In the genomic region with DNA sequence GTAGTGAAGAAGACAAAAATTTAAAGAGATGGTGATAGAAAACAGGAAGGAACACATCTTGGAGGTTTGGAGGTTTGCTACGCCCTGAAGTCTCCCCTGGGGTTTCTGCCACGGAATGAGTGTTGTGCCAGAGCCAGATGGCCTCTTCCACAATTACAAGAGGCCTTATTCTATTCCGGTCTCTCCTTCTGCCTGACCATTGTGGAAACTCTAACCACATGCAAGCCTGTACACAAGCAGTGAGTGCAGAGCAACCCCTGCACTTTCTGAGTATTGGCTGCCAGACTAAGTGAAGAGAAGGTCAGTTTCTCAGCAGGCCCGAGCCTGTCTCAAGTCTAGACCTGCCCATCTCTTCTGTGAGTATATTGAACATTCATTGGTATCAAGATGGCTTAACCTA, we compare ENCODE assay signal across 11 cellular contexts. TPM values are rescaled to one million over a fixed set of nuclear protein-coding genes. Genes with fewer than 3 reads are reported as not detected.
DNase-seq lines count a peak whose midpoint lies in the region; ATAC-seq, FAIRE-seq and TF ChIP-seq lines count a peak whose summit lies in the region.
"Had no signal": no experiment of that assay in that cellular context is flagged by ENCODE, and none has a peak within 500 bp of the region (broad histone marks: within the 10 kb centered on the region; RNA-seq: fewer than 3 reads in every experiment).

No MANE protein-coding gene starts in this region.

- no peaks in the 10 kb centered on the region for H3K27me3 Mint-ChIP-seq in natural killer cell (ENCODE audit: low read depth in 2 of 2)

- peaks cover 0 to 3% of the 10 kb centered on the region in 2 donors for H3K9me3 Mint-ChIP-seq in natural killer cell

- FAIRE-seq in keratinocyte (lab: Jason Lieb, UNC): peak; percentile 82
- FAIRE-seq: D721Med had no signal

- intact Hi-C loops in A673 (cut with micrococcal nuclease; ENCODE audit: unreplicated experiment): no loop called here
- intact Hi-C loops in natural killer cell (cut with micrococcal nuclease): no loop called here

- POLR2A ChIA-PET in A673 (lab: Charles Lee; ENCODE audit: low non-redundant PET): no interaction called here

- H3K36me3 Mint-ChIP-seq in natural killer cell: no peaks in the 10 kb centered on the region

- ATAC-seq in GM18907 (IDR thresholded peaks at IDR 0.05; ENCODE audit: unreplicated experiment): peak; percentile 63
- ATAC-seq in HG03103 (IDR thresholded peaks at IDR 0.05; ENCODE audit: low read depth, unreplicated experiment): peak; percentile 37
- ATAC-seq in natural killer cell: no peak

- CTCF ChIA-PET in A673 (lab: Charles Lee): no interaction called here

- no peaks in the 10 kb centered on the region for H4K20me1 ChIP-seq in keratinocyte (ENCODE audit: control insufficient read depth, extremely low read depth, insufficient read depth, low read length)

- H3K36me3 ChIP-seq in keratinocyte (ENCODE audit: control insufficient read depth in 2 of 2, extremely low read depth in 1 of 2, insufficient read depth in 2 of 2, low read length in 2 of 2) (no peaks in the 10 kb centered on the region), A673 (ENCODE audit: insufficient read depth, low read length, poor library complexity, severe bottlenecking) (no peaks in the 10 kb centered on the region)
- H3K36me3 ChIP-seq: SJCRH30 had no signal

- TF ChIP-seq CTCF in keratinocyte (optimal IDR thresholded peaks at IDR 0.05 in 1 of 3, IDR thresholded peaks at IDR 0.05 in 1 of 3, conservative IDR thresholded peaks at IDR 0.05 in 1 of 3; ENCODE audit: extremely low read depth in 1 of 3, insufficient read depth in 2 of 3, low read length in 3 of 3) (no peak), A673 (conservative IDR thresholded peaks at IDR 0.05; ENCODE audit: low read depth, low read length) (no peak), natural killer cell (IDR thresholded peaks at IDR 0.05) (no peak)

- peak overlapping the region; percentile 88 for H2AFZ ChIP-seq in keratinocyte (ENCODE audit: control insufficient read depth, low read length)

- no peaks in the 10 kb centered on the region for H3K79me2 ChIP-seq in keratinocyte (ENCODE audit: control insufficient read depth, insufficient read depth, low read length)

- peak overlapping the region; percentile 23 for H3K4me2 ChIP-seq in keratinocyte (ENCODE audit: control insufficient read depth, extremely low read depth, insufficient read depth, low read depth, low read length)

- H3K4me3 ChIP-seq in keratinocyte (ENCODE audit: control insufficient read depth in 2 of 3, extremely low read depth in 1 of 3, insufficient read depth in 2 of 3, low read depth in 1 of 3, low read length in 3 of 3) (no peak overlapping the region), A673 (ENCODE audit: low read depth, low read length, poor library complexity, severe bottlenecking) (no peak overlapping the region)
- H3K4me3 ChIP-seq: coronary artery, SJCRH30 had no signal

- H3K9me3 ChIP-seq in keratinocyte (ENCODE audit: control insufficient read depth, low read depth, low read length): no peaks in the 10 kb centered on the region
- no peaks in the 10 kb centered on the region for H3K9me3 ChIP-seq in A673 (ENCODE audit: low read depth, low read length, poor library complexity, severe bottlenecking)
- H3K9me3 ChIP-seq: SJCRH30 had no signal

- H3K4me1 ChIP-seq in keratinocyte (ENCODE audit: control insufficient read depth, extremely low read depth, insufficient read depth, low read length) (peaks cover 43% of the 10 kb centered on the region), A673 (ENCODE audit: insufficient read depth, low read length, poor library complexity, severe bottlenecking) (no peaks in the 10 kb centered on the region)

- H3K27ac ChIP-seq in keratinocyte (ENCODE audit: control insufficient read depth, insufficient read depth, low read length) (peak overlapping the region; percentile 39), A673 (ENCODE audit: low read depth, low read length, poor library complexity, severe bottlenecking) (no peak overlapping the region)
- H3K27ac ChIP-seq: SJCRH30 had no signal

- no peak overlapping the region for H3K27ac Mint-ChIP-seq in natural killer cell

- H3K9me1 ChIP-seq in keratinocyte (ENCODE audit: control insufficient read depth, extremely low read depth, insufficient read depth, low read length): no peaks in the 10 kb centered on the region

- H3K4me1 Mint-ChIP-seq in natural killer cell: peaks cover 16 to 20% of the 10 kb centered on the region in 2 donors

- dilution Hi-C loops in keratinocyte (cut with MboI; ENCODE audit: extremely low pct_ligation_motif_present, low sequenced_read_pairs): no loop called here

- no TSS peak for BruUV-seq in A673 (replicated peaks; lab: Mats Ljungman, UMichigan)

- H3K27me3 ChIP-seq in keratinocyte (ENCODE audit: control insufficient read depth, extremely low read depth, insufficient read depth, low read length): no peaks in the 10 kb centered on the region
- no peaks in the 10 kb centered on the region for H3K27me3 ChIP-seq in A673 (replicated peaks; ENCODE audit: insufficient read depth, low read depth, low read length, poor library complexity)
- H3K27me3 ChIP-seq: SJCRH30 had no signal

- H3K9ac ChIP-seq in keratinocyte (ENCODE audit: control insufficient read depth, extremely low read depth, insufficient read depth, low read length): no peak overlapping the region

- H3K4me3 Mint-ChIP-seq in natural killer cell: no peak overlapping the region

- DNase-seq in SKM-1 treated with dmso at 0.1 percent for 144 hours (lab: John Stamatoyannopoulos, UW; ENCODE audit: unreplicated experiment) (peak; percentile 87), keratinocyte (ENCODE audit: low read depth, low spot score) (no peak), A673 (ENCODE audit: low spot score) (no peak), NCI-H2196 treated with DMSO at 0.1 percent for 48 hours (lab: John Stamatoyannopoulos, UW; ENCODE audit: unreplicated experiment) (no peak), natural killer cell (no peak), HT-29 (ENCODE audit: low spot score) (no peak)

RNA-seq across cellular contexts. Expression of gene MYO1B, which starts 22.7 kb away (rescaled TPM):
- polyA plus RNA-seq in keratinocyte: 178 to 277 TPM (median 204 TPM) in 3 replicates
- polyA plus RNA-seq in keratinocyte (2011; ENCODE audit: low read depth): 98.6 TPM
- polyA plus RNA-seq in keratinocyte (2011; cell fraction: cytosol; rRNA removed): 119 and 264 TPM in 2 replicates
- 200 and 258 TPM in 2 replicates for polyA plus RNA-seq in keratinocyte (2011; cell fraction: nucleus; rRNA removed)
- polyA plus RNA-seq in keratinocyte (2012; ENCODE audit: low replicate concordance): 82.0 and 167 TPM in 2 replicates
- polyA minus RNA-seq in keratinocyte: 89.3 to 345 TPM (median 245 TPM) in 3 replicates
- 288 TPM for polyA minus RNA-seq in keratinocyte (2011; cell fraction: cytosol; rRNA and poly(A)+ RNA removed)
- polyA minus RNA-seq in keratinocyte (2011; cell fraction: nucleus; rRNA and poly(A)+ RNA removed): 261 and 560 TPM in 2 replicates
- total RNA-seq in A673 (2021) (37.8 and 48.3 TPM in 2 replicates), natural killer cell (under 1 TPM; 0.21 to 0.80 (median 0.29) TPM)
- total RNA-seq in HT-29 (2014; rRNA removed; shearing (Covaris generic)): 2.0 and 2.5 TPM in 2 replicates

Comparison
In these comparisons a context has a peak if more than half of its experiments do, and no peak if none do; other contexts are left out.
1. ATAC-seq: peak in GM18907 (single experiment) and HG03103 (single experiment); none in natural killer cell (0 of 3).
2. RNA of gene MYO1B, which starts 22.7 kb away (total RNA-seq): 37.8 to 48.3 TPM in A673; 2.0 to 2.5 TPM in HT-29 and 0.21 to 0.80 TPM in natural killer cell; every median in the first group is over 10 times any median in the second.